In the genomic region with DNA sequence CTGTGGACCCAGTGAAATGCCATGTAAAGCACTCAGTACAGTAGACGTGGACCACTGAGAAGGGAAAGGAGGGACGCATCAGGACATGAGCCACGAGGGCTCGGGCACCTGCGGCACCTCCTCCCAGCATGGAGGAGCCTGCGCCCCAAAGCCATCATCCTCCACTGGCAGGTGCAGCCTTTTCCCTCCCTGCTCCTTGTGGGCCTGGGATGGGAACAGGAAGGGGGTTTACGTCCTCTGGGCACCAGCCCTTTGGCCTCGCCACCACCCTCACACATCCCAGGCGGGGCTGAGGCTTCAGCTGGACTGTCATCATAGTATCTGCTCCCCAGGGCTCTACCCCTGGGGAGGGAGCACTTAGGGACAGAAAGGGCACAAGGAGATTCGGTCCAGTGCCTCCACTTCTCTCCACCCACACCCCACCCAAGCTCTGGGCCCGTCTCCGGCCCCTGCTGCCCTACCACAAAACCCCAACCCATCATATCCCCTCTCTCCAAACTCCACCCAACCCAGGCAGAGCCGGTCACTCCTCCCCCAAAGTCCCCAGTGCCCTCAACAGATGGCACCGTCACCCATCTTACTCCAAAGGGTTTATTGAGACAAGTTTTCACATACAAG, we compare ENCODE assay signal across 9 cellular contexts. TPM values are rescaled to one million over a fixed set of nuclear protein-coding genes. Genes with fewer than 3 reads are reported as not detected.
A peak's percentile ranks its signal among the peaks of the same experiment; 100 is the strongest.
DNase-seq lines count a peak whose midpoint lies in the region; ATAC-seq lines count a peak whose summit lies in the region.
"Had no signal": no experiment of that assay in that cellular context is flagged by ENCODE, and none has a peak within 500 bp of the region (broad histone marks: within the 10 kb centered on the region; RNA-seq: fewer than 3 reads in every experiment).

No MANE protein-coding gene starts in this region.

- peaks cover 45% of the 10 kb centered on the region for H3K36me3 Mint-ChIP-seq in activated CD4-positive, alpha-beta T cell treated with anti-CD3 and anti-CD28 coated beads, Interleukin-2, amount 10 ng/mL, durations not matched to agents 24 days and 14 days (ENCODE audit: low read depth)
- H3K36me3 Mint-ChIP-seq in activated naive CD8-positive, alpha-beta T cell treated with anti-CD3 and anti-CD28 coated beads, Interleukin-2, amount 10 ng/mL, durations not matched to agents 7 days and 5 days = peaks cover 30% of the 10 kb centered on the region
- H3K36me3 Mint-ChIP-seq in stimulated activated naive B cell treated with anti-CD40 and anti-IgM and Interleukin-4, amounts not matched to agents 10 μg/mL and 1 μg/mL and 100 μg/mL, for 72 hours = peaks cover 40 to 62% of the 10 kb centered on the region in 2 donors

- H3K4me1 Mint-ChIP-seq in activated CD4-positive, alpha-beta T cell treated with anti-CD3 and anti-CD28 coated beads, Interleukin-2, amount 10 ng/mL, durations not matched to agents 24 days and 14 days = peaks cover 40% of the 10 kb centered on the region
- H3K4me1 Mint-ChIP-seq in activated naive CD8-positive, alpha-beta T cell treated with anti-CD3 and anti-CD28 coated beads, Interleukin-2, amount 10 ng/mL, durations not matched to agents 7 days and 5 days = peaks cover 35% of the 10 kb centered on the region
- peaks cover 54 to 87% of the 10 kb centered on the region in 2 donors for H3K4me1 Mint-ChIP-seq in stimulated activated naive B cell treated with anti-CD40 and anti-IgM and Interleukin-4, amounts not matched to agents 10 μg/mL and 1 μg/mL and 100 μg/mL, for 72 hours

- H3K9me3 Mint-ChIP-seq in activated CD4-positive, alpha-beta T cell treated with anti-CD3 and anti-CD28 coated beads, Interleukin-2, amount 10 ng/mL, durations not matched to agents 24 days and 14 days = no peaks in the 10 kb centered on the region
- no peaks in the 10 kb centered on the region for H3K9me3 Mint-ChIP-seq in activated naive CD8-positive, alpha-beta T cell treated with anti-CD3 and anti-CD28 coated beads, Interleukin-2, amount 10 ng/mL, durations not matched to agents 7 days and 5 days
- H3K9me3 Mint-ChIP-seq in stimulated activated naive B cell treated with anti-CD40 and anti-IgM and Interleukin-4, amounts not matched to agents 10 μg/mL and 1 μg/mL and 100 μg/mL, for 72 hours = no peaks in the 10 kb centered on the region

- H3K27ac Mint-ChIP-seq in activated CD4-positive, alpha-beta T cell treated with anti-CD3 and anti-CD28 coated beads, Interleukin-2, amount 10 ng/mL, durations not matched to agents 24 days and 14 days = peak overlapping the region; percentile 94
- peak overlapping the region; percentile 31 for H3K27ac Mint-ChIP-seq in activated naive CD8-positive, alpha-beta T cell treated with anti-CD3 and anti-CD28 coated beads, Interleukin-2, amount 10 ng/mL, durations not matched to agents 7 days and 5 days
- peak overlapping the region; percentile 89 for H3K27ac Mint-ChIP-seq in stimulated activated naive B cell treated with anti-CD40 and anti-IgM and Interleukin-4, amounts not matched to agents 10 μg/mL and 1 μg/mL and 100 μg/mL, for 72 hours

- intact Hi-C loops in activated CD4-positive, alpha-beta T cell treated with anti-CD3 and anti-CD28 coated beads, Interleukin-2, amount 10 ng/mL, durations not matched to agents 24 days and 14 days (cut with micrococcal nuclease) = loop anchor here (2.0 to 5.0 kb wide), 2 partner anchors 68 to 107 kb away; no protein-coding TSS in a partner anchor

- no peak for DNase-seq in activated CD4-positive, alpha-beta T cell treated with anti-CD3 and anti-CD28 coated beads, Interleukin-2, amount 10 ng/mL, durations not matched to agents 24 days and 14 days
- no peak for DNase-seq in activated CD4-positive, alpha-beta T cell treated with anti-CD3 and anti-CD28 coated beads, Interleukin-2, amount 50 U/mL, for 48 hours
- no peak for DNase-seq in activated naive CD8-positive, alpha-beta T cell treated with anti-CD3 and anti-CD28 coated beads, Interleukin-2, amount 10 ng/mL, durations not matched to agents 7 days and 5 days
- DNase-seq in stimulated activated naive B cell treated with anti-CD40 and anti-IgM and Interleukin-4, amounts not matched to agents 10 μg/mL and 1 μg/mL and 100 μg/mL, for 72 hours = peak; percentile 81
- no peak for DNase-seq in DMS114 treated with DMSO at 0.1 percent for 48 hours (lab: John Stamatoyannopoulos, UW; ENCODE audit: unreplicated experiment)
- no peak for DNase-seq in NCI-H1417 treated with DMSO at 0.1 percent for 48 hours (lab: John Stamatoyannopoulos, UW)
- DNase-seq: ovary had no signal

- POLR2A ChIA-PET in activated naive CD8-positive, alpha-beta T cell treated with anti-CD3 and anti-CD28 coated beads, Interleukin-2, amount 10 ng/mL, durations not matched to agents 7 days and 5 days (lab: Charles Lee) = interaction anchor here (1.1 to 1.2 kb wide), 4 partner anchors 13 to 196 kb away, joined by 3 to 7 read pairs (median 4); no protein-coding TSS in a partner anchor

- ATAC-seq in HG02678 (IDR thresholded peaks at IDR 0.05; ENCODE audit: unreplicated experiment) (peak; percentile 38), GM19397 (IDR thresholded peaks at IDR 0.05; ENCODE audit: unreplicated experiment) (no peak)
- ATAC-seq in activated naive CD8-positive, alpha-beta T cell treated with anti-CD3 and anti-CD28 coated beads, Interleukin-2, amount 10 ng/mL, durations not matched to agents 7 days and 5 days (ENCODE audit: low read depth) = no peak
- peak; percentile 53 to 60 for ATAC-seq in stimulated activated naive B cell treated with anti-CD40 and anti-IgM and Interleukin-4, amounts not matched to agents 10 μg/mL and 1 μg/mL and 100 μg/mL, for 72 hours (replicated peaks)

- peak overlapping the region; percentile 97 for H3K4me3 Mint-ChIP-seq in activated CD4-positive, alpha-beta T cell treated with anti-CD3 and anti-CD28 coated beads, Interleukin-2, amount 10 ng/mL, durations not matched to agents 24 days and 14 days
- peak overlapping the region; percentile 97 for H3K4me3 Mint-ChIP-seq in activated naive CD8-positive, alpha-beta T cell treated with anti-CD3 and anti-CD28 coated beads, Interleukin-2, amount 10 ng/mL, durations not matched to agents 7 days and 5 days
- H3K4me3 Mint-ChIP-seq in stimulated activated naive B cell treated with anti-CD40 and anti-IgM and Interleukin-4, amounts not matched to agents 10 μg/mL and 1 μg/mL and 100 μg/mL, for 72 hours = peak overlapping the region; percentile 91 to 95

- no peaks in the 10 kb centered on the region for H3K27me3 Mint-ChIP-seq in activated CD4-positive, alpha-beta T cell treated with anti-CD3 and anti-CD28 coated beads, Interleukin-2, amount 10 ng/mL, durations not matched to agents 24 days and 14 days
- no peaks in the 10 kb centered on the region for H3K27me3 Mint-ChIP-seq in activated naive CD8-positive, alpha-beta T cell treated with anti-CD3 and anti-CD28 coated beads, Interleukin-2, amount 10 ng/mL, durations not matched to agents 7 days and 5 days
- no peaks in the 10 kb centered on the region for H3K27me3 Mint-ChIP-seq in stimulated activated naive B cell treated with anti-CD40 and anti-IgM and Interleukin-4, amounts not matched to agents 10 μg/mL and 1 μg/mL and 100 μg/mL, for 72 hours

RNA-seq across cellular contexts. Expression of gene PRKD2, which starts 2.1 kb away (rescaled TPM):
- 89.1 and 90.5 TPM in 2 replicates for total RNA-seq in activated CD4-positive, alpha-beta T cell treated with anti-CD3 and anti-CD28 coated beads, Interleukin-2, amount 10 ng/mL, durations not matched to agents 24 days and 14 days
- 100 to 1,000 TPM; 166 to 173 TPM for total RNA-seq in activated naive CD8-positive, alpha-beta T cell treated with anti-CD3 and anti-CD28 coated beads, Interleukin-2, amount 10 ng/mL, durations not matched to agents 7 days and 5 days

RNA-seq across cellular contexts. Expression of gene FKRP, which starts 26.8 kb away (rescaled TPM):
- 20.8 and 21.4 TPM in 2 replicates for total RNA-seq in activated CD4-positive, alpha-beta T cell treated with anti-CD3 and anti-CD28 coated beads, Interleukin-2, amount 10 ng/mL, durations not matched to agents 24 days and 14 days
- total RNA-seq in activated naive CD8-positive, alpha-beta T cell treated with anti-CD3 and anti-CD28 coated beads, Interleukin-2, amount 10 ng/mL, durations not matched to agents 7 days and 5 days = 10 to 100 TPM; 17.8 to 18.1 TPM

RNA-seq across cellular contexts. Expression of gene STRN4, which starts 27.2 kb away (rescaled TPM):
- total RNA-seq in activated CD4-positive, alpha-beta T cell treated with anti-CD3 and anti-CD28 coated beads, Interleukin-2, amount 10 ng/mL, durations not matched to agents 24 days and 14 days = 101 and 107 TPM in 2 replicates
- total RNA-seq in activated naive CD8-positive, alpha-beta T cell treated with anti-CD3 and anti-CD28 coated beads, Interleukin-2, amount 10 ng/mL, durations not matched to agents 7 days and 5 days = 10 to 100 TPM; 79.2 to 87.5 TPM

RNA-seq across cellular contexts. Expression of gene DACT3, which starts 58.1 kb away (rescaled TPM):
- 3.2 and 3.7 TPM in 2 replicates for total RNA-seq in activated CD4-positive, alpha-beta T cell treated with anti-CD3 and anti-CD28 coated beads, Interleukin-2, amount 10 ng/mL, durations not matched to agents 24 days and 14 days
- total RNA-seq in activated naive CD8-positive, alpha-beta T cell treated with anti-CD3 and anti-CD28 coated beads, Interleukin-2, amount 10 ng/mL, durations not matched to agents 7 days and 5 days = under 1 TPM; 0.42 to 0.48 TPM

Comparison
In these comparisons a context has a peak if more than half of its experiments do, and no peak if none do; other contexts are left out.
1. H3K27ac Mint-ChIP-seq: peak in every context shown above with its lines; median percentile 94 in activated CD4-positive, alpha-beta T cell treated with anti-CD3 and anti-CD28 coated beads, Interleukin-2, amount 10 ng/mL, durations not matched to agents 24 days and 14 days; 89 in stimulated activated naive B cell treated with anti-CD40 and anti-IgM and Interleukin-4, amounts not matched to agents 10 μg/mL and 1 μg/mL and 100 μg/mL, for 72 hours; 31 in activated naive CD8-positive, alpha-beta T cell treated with anti-CD3 and anti-CD28 coated beads, Interleukin-2, amount 10 ng/mL, durations not matched to agents 7 days and 5 days.
2. ATAC-seq: peak in HG02678 (single experiment) and stimulated activated naive B cell treated with anti-CD40 and anti-IgM and Interleukin-4, amounts not matched to agents 10 μg/mL and 1 μg/mL and 100 μg/mL, for 72 hours (2 of 2); none in activated naive CD8-positive, alpha-beta T cell treated with anti-CD3 and anti-CD28 coated beads, Interleukin-2, amount 10 ng/mL, durations not matched to agents 7 days and 5 days (single experiment) and GM19397 (single experiment).
3. Peak in every context shown above with its lines, with median percentiles within 50 percentile points of each other: H3K4me3 Mint-ChIP-seq.